In the genomic region with DNA sequence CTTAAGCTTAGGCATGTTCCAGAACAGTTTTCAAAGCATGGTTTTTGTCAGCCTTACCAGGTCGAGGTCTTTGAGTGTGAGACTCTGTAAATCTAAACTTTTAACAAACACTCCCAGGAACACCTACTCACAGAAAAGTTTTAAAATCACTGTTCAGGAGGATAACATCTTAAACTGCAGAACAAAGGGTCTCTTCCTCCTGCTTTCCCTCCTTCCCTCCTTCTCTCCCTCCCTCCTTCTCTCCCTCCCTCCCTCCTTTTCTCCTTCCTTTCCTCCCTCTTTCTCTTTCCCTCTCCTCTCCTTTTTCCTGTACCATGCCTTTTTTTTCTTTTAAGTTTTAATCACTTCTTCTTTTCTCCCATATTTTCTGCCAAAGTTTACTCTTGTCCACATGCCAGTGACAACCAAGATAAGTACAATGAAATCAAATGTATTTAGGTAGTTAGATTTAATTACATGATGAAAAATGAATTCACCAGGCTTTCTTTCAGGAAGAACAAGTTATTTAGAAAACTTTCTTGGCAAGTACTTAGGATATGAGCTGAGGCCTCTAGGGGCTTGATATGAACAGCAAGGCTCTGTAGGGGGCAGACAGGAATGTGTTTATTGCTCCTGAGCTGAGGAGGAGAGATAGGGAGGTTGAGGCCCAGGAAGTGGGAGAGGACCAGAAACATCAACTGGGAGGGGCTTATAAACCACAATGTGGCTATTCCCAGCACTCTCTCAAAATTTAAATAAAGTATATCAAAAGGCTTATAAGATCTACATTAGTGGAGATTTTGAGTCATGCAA, we compare ENCODE assay signal across 20 cellular contexts.
A peak's percentile ranks its signal among the peaks of the same experiment; 100 is the strongest.
DNase-seq lines count a peak whose midpoint lies in the region; ATAC-seq and TF ChIP-seq lines count a peak whose summit lies in the region.
"Had no signal": no experiment of that assay in that cellular context is flagged by ENCODE, and none has a peak within 500 bp of the region (broad histone marks: within the 10 kb centered on the region; RNA-seq: fewer than 3 reads in every experiment).

No MANE protein-coding gene starts in this region.

- no peak for TF ChIP-seq CTCF in RWPE2 (IDR thresholded peaks at IDR 0.05; ENCODE audit: poor library complexity, severe bottlenecking)
- peak; percentile 19 for TF ChIP-seq CTCF in choroid plexus epithelial cell (conservative IDR thresholded peaks at IDR 0.05; ENCODE audit: low read depth, low read length)
- TF ChIP-seq CTCF in progenitor cell of endocrine pancreas (IDR thresholded peaks at IDR 0.05; ENCODE audit: unreplicated experiment), result no peak

- H3K9me3 Mint-ChIP-seq in T-helper 1 cell treated with Interleukin-12 subunit alpha and Interleukin-12 subunit beta and Interleukin-4 antibody, amounts not matched to agents 30 μg/mL and 1 μg/mL, for 36 hours, result peaks cover 12% of the 10 kb centered on the region
- peaks cover 7% of the 10 kb centered on the region for H3K9me3 Mint-ChIP-seq in progenitor cell of endocrine pancreas (ENCODE audit: low read depth)

- ATAC-seq in RWPE2 (ENCODE audit: low read depth) (no peak), GM19395 (IDR thresholded peaks at IDR 0.05; ENCODE audit: unreplicated experiment) (no peak)
- ATAC-seq: gastroesophageal sphincter, pancreas had no signal

- DNase-seq in T-helper 1 cell, result no peak
- no peak for DNase-seq in RWPE2 (ENCODE audit: low spot score)
- DNase-seq in choroid plexus epithelial cell (ENCODE audit: low read depth), result peak; percentile 75
- no peak for DNase-seq in progenitor cell of endocrine pancreas (ENCODE audit: low spot score, unreplicated experiment)
- DNase-seq in activated CD4-positive, CD25-positive, alpha-beta regulatory T cell treated with anti-CD3 and anti-CD28 coated beads, Interleukin-2, amount 50 U/mL, for 72 hours, result no peak
- no peak for DNase-seq in NAMALWA (ENCODE audit: low spot score)
- DNase-seq: activated CD4-positive, alpha-beta T cell treated with anti-CD3 and anti-CD28 coated beads for 48 hours; activated CD8-positive, alpha-beta memory T cell treated with anti-CD3 and anti-CD28 coated beads, Interleukin-2, amount 50 U/mL, for 48 hours; aorta; C1 segment of cervical spinal cord; NCI-H1092 treated with DMSO at 0.1 percent for 48 hours; NCI-H524 treated with DMSO at 0.1 percent for 48 hours; pancreas; SHP77 treated with DMSO at 0.1 percent for 48 hours; stimulated activated CD4-positive, alpha-beta T cell treated with anti-CD3 and anti-CD28 coated beads, Interleukin-12 subunit alpha, Interleukin-12 subunit beta, amount 100 ng/mL, for 4 hours; T1000 had no signal

- no peaks in the 10 kb centered on the region for H3K27me3 ChIP-seq in RWPE2 (ENCODE audit: insufficient read depth, poor library complexity, severe bottlenecking)
- H3K27me3 ChIP-seq: gastroesophageal sphincter, pancreas had no signal

- no peak overlapping the region for H3K4me3 ChIP-seq in RWPE2 (ENCODE audit: severe bottlenecking)
- H3K4me3 ChIP-seq in choroid plexus epithelial cell (ENCODE audit: low read depth, low read length), result no peak overlapping the region
- H3K4me3 ChIP-seq: gastroesophageal sphincter, pancreas had no signal

- H3K4me1 Mint-ChIP-seq in T-helper 1 cell treated with Interleukin-12 subunit alpha and Interleukin-12 subunit beta and Interleukin-4 antibody, amounts not matched to agents 30 μg/mL and 1 μg/mL, for 36 hours (ENCODE audit: low read depth), result peaks cover 20% of the 10 kb centered on the region
- peaks cover 17% of the 10 kb centered on the region for H3K4me1 Mint-ChIP-seq in progenitor cell of endocrine pancreas (ENCODE audit: low read depth)

- peak overlapping the region; percentile 23 for H3K27ac Mint-ChIP-seq in T-helper 1 cell treated with Interleukin-12 subunit alpha and Interleukin-12 subunit beta and Interleukin-4 antibody, amounts not matched to agents 30 μg/mL and 1 μg/mL, for 36 hours
- peak overlapping the region; percentile 4 for H3K27ac Mint-ChIP-seq in progenitor cell of endocrine pancreas

- H3K4me1 ChIP-seq in RWPE2 (ENCODE audit: insufficient read depth, poor library complexity, severe bottlenecking), result peaks cover 42% of the 10 kb centered on the region
- H3K4me1 ChIP-seq: pancreas had no signal

- no peaks in the 10 kb centered on the region for H3K9me3 ChIP-seq in RWPE2 (ENCODE audit: severe bottlenecking)
- H3K9me3 ChIP-seq: gastroesophageal sphincter, pancreas had no signal

- no peaks in the 10 kb centered on the region for H3K27me3 Mint-ChIP-seq in T-helper 1 cell treated with Interleukin-12 subunit alpha and Interleukin-12 subunit beta and Interleukin-4 antibody, amounts not matched to agents 30 μg/mL and 1 μg/mL, for 36 hours (ENCODE audit: low read depth)
- H3K27me3 Mint-ChIP-seq in progenitor cell of endocrine pancreas, result no peaks in the 10 kb centered on the region

- no peaks in the 10 kb centered on the region for H3K36me3 ChIP-seq in RWPE2 (ENCODE audit: low read depth)
- H3K36me3 ChIP-seq: gastroesophageal sphincter, pancreas had no signal

- peak overlapping the region; percentile 6 for H3K4me3 Mint-ChIP-seq in T-helper 1 cell treated with Interleukin-12 subunit alpha and Interleukin-12 subunit beta and Interleukin-4 antibody, amounts not matched to agents 30 μg/mL and 1 μg/mL, for 36 hours
- H3K4me3 Mint-ChIP-seq in progenitor cell of endocrine pancreas (ENCODE audit: low read depth), result no peak overlapping the region

- H3K36me3 Mint-ChIP-seq in T-helper 1 cell treated with Interleukin-12 subunit alpha and Interleukin-12 subunit beta and Interleukin-4 antibody, amounts not matched to agents 30 μg/mL and 1 μg/mL, for 36 hours (ENCODE audit: low read depth), result peaks cover 4% of the 10 kb centered on the region
- H3K36me3 Mint-ChIP-seq in progenitor cell of endocrine pancreas (ENCODE audit: insufficient read depth), result peaks cover 5% of the 10 kb centered on the region

- peak overlapping the region; percentile 46 for H3K27ac ChIP-seq in RWPE2 (ENCODE audit: poor library complexity, severe bottlenecking)
- H3K27ac ChIP-seq: 22Rv1, gastroesophageal sphincter, pancreas had no signal
